8 cellular contexts compared by ENCODE assay signal in the genomic region with DNA sequence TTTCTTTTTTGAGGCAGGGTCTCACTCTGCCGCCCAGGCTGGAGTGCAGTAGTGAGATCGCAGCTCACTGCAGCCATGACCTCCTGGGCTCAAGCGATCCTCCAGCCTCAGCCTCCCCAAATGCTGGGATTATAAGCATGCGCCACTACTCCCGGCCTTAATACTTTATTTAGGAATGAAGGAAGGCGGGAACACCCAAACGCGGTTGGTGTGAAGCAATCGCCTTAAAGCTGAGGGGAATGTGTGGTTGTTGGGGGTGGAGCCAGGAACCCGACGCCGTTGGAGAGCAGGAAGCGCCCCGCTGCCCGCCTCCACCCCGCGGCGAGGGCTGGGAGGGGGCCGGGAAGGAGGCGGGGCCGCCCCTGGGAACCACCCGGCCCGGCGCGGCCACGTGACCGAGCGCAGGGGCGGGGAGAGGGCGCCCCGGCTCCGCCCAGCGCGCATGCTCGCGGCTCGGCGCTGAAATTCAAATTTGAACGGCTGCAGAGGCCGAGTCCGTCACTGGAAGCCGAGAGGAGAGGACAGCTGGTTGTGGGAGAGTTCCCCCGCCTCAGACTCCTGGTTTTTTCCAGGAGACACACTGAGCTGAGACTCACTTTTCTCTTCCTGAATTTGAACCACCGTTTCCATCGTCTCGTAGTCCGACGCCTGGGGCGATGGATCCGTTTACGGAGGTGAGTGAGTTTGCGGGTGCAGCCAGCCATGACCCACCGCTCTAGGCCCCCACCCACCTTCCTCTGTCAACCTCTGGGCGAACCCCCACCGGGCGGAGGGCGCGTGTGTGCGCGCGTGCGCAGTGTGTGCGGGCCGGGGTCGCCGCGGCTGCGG. TPM values are rescaled to one million over a fixed set of nuclear protein-coding genes. Genes with fewer than 3 reads are reported as not detected.
DNase-seq lines count a peak whose midpoint lies in the region; ATAC-seq, FAIRE-seq and TF ChIP-seq lines count a peak whose summit lies in the region.

TSS of gene ANLN (plus strand) at position 492 of the 828 bp plus-strand sequence. CDS start at position 657, 165 bp downstream.

- FAIRE-seq in pancreas (lab: Jason Lieb, UNC) = no peak

- WGBS in pancreas, 2 donors = 3% methylated on average over 68 of the region's 68 CpGs
- 5 to 9% methylated on average over 39 to 41 of the region's 68 CpGs for WGBS in thyroid gland, 2 donors

- peaks cover 4 to 18% (median 8%) of the 10 kb centered on the region in 3 donors for H3K4me1 ChIP-seq in pancreas
- H3K4me1 ChIP-seq in thyroid gland = peaks cover 7 to 8% of the 10 kb centered on the region in 2 donors

- TF ChIP-seq CTCF in GM12864 (IDR thresholded peaks at IDR 0.05; ENCODE audit: low read depth, low read length, missing control alignments) (no peak), pancreas (IDR thresholded peaks at IDR 0.05) (no peak), thyroid gland (IDR thresholded peaks at IDR 0.05) (no peak)

- DNase-seq in GM12864 (ENCODE audit: low read depth) = peak; percentile 31
- DNase-seq in NCI-H1092 treated with DMSO at 0.1 percent for 48 hours (lab: John Stamatoyannopoulos, UW) = peak; percentile 94
- DNase-seq in SW 1271 (lab: John Stamatoyannopoulos, UW) = peak; percentile 73 to 92
- DNase-seq in activated naive CD8-positive, alpha-beta T cell treated with anti-CD3 and anti-CD28 coated beads, Interleukin-2, amount 50 U/mL, for 16 hours (ENCODE audit: low read depth, low spot score) = peak; percentile 63
- peak; percentile 95 for DNase-seq in Right ventricle myocardium superior
- peak; percentile 92 to 96 (median 93) for DNase-seq in pancreas
- peak; percentile 90 to 91 for DNase-seq in thyroid gland

- no peak for TF ChIP-seq POLR2A in thyroid gland (IDR thresholded peaks at IDR 0.05)

- intact Hi-C loops in Right ventricle myocardium superior (cut with DNase I) (no loop called here), pancreas (cut with DNase I) (no loop called here), thyroid gland (cut with DNase I) (no loop called here)

- H3K36me3 ChIP-seq in pancreas (no peaks in the 10 kb centered on the region), thyroid gland (no peaks in the 10 kb centered on the region)

- H3K9me3 ChIP-seq in pancreas (no peaks in the 10 kb centered on the region), thyroid gland (no peaks in the 10 kb centered on the region)

- ATAC-seq in HG02610 (IDR thresholded peaks at IDR 0.05; ENCODE audit: unreplicated experiment) (peak; percentile 88), Right ventricle myocardium superior (ENCODE audit: poor library complexity) (peak; percentile 99), pancreas (peak; percentile 95 to 99 (median 98))

- peak within 1 kb of the TSS; percentile 44 to 75 (median 68) for H3K27ac ChIP-seq in pancreas
- peak within 1 kb of the TSS; percentile 45 to 79 (median 71) for H3K27ac ChIP-seq in thyroid gland

- H3K4me3 ChIP-seq in GM12864 (ENCODE audit: low read depth, low read length) (peak within 1 kb of the TSS; percentile 88), pancreas (peak within 1 kb of the TSS; percentile 23 to 82 (median 49)), thyroid gland (replicated peaks in 1 of 3) (peak within 1 kb of the TSS; percentile 27 to 48 (median 43))

- no peaks in the 10 kb centered on the region for H3K27me3 ChIP-seq in pancreas
- no peaks in the 10 kb centered on the region for H3K27me3 ChIP-seq in thyroid gland

RNA-seq across cellular contexts. Expression of gene ANLN, which starts in this region (rescaled TPM):
- 3.4 TPM for total RNA-seq in Right ventricle myocardium superior
- total RNA-seq in pancreas = 1 to 10 TPM in 2 of 6 donors, under 1 TPM in 4; 0.09 to 2.3 (median 0.59) TPM
- under 1 TPM; 0.02 to 0.19 TPM for polyA plus RNA-seq in pancreas
- 1 to 10 TPM in 3 of 4 donors, under 1 TPM in 1; 0.88 to 4.0 (median 3.1) TPM for total RNA-seq in thyroid gland

Comparison
In these comparisons a context has a peak if more than half of its experiments do, and no peak if none do; other contexts are left out.
1. Peak in every context shown above with its lines: DNase-seq, ATAC-seq, H3K4me3 ChIP-seq and H3K27ac ChIP-seq.
2. DNase-seq: peak in every context shown above with its lines; median percentile 95 in Right ventricle myocardium superior; 94 in NCI-H1092 treated with DMSO at 0.1 percent for 48 hours; 93 in pancreas; 90 in thyroid gland; 82 in SW 1271; 63 in activated naive CD8-positive, alpha-beta T cell treated with anti-CD3 and anti-CD28 coated beads, Interleukin-2, amount 50 U/mL, for 16 hours; 31 in GM12864.